8 cellular contexts compared by ENCODE assay signal in genomic region chr19:33194527-33194883, GRCh38. TPM values are rescaled to one million over a fixed set of nuclear protein-coding genes. Genes with fewer than 3 reads are reported as not detected.
DNase-seq lines count a peak whose midpoint lies in the region; ATAC-seq and TF ChIP-seq lines count a peak whose summit lies in the region.

No MANE protein-coding gene starts in this region.

- no peak for ATAC-seq in GM19452 (IDR thresholded peaks at IDR 0.05; ENCODE audit: unreplicated experiment)
- ATAC-seq in GM19455 (IDR thresholded peaks at IDR 0.05; ENCODE audit: unreplicated experiment), result no peak

- H3K36me3 Mint-ChIP-seq in activated CD4-positive, alpha-beta memory T cell treated with anti-CD3 and anti-CD28 coated beads, Interleukin-2, amount 10 ng/mL, durations not matched to agents 7 days and 5 days (ENCODE audit: low read depth), result no peaks in the 10 kb centered on the region

- CTCF ChIA-PET in activated CD4-positive, alpha-beta memory T cell treated with anti-CD3 and anti-CD28 coated beads, Interleukin-2, amount 10 ng/mL, durations not matched to agents 7 days and 5 days (lab: Charles Lee), result no interaction called here

- under 1% methylated on average over 59 of the region's 59 CpGs for WGBS in prostate gland

- H3K4me1 Mint-ChIP-seq in activated CD4-positive, alpha-beta memory T cell treated with anti-CD3 and anti-CD28 coated beads, Interleukin-2, amount 10 ng/mL, durations not matched to agents 7 days and 5 days, result no peaks in the 10 kb centered on the region

- DNase-seq in Caki2 (ENCODE audit: low read depth) (peak; percentile 33), Peyer's patch (no peak), cardiac muscle cell (ENCODE audit: low read depth in 1 of 2, low spot score in 1 of 2) (peak; percentile 21 to 46), prostate gland (ENCODE audit: low spot score) (no peak), kidney glomerular epithelial cell (lab: John Stamatoyannopoulos, UW) (no peak)
- DNase-seq in activated CD4-positive, alpha-beta memory T cell treated with anti-CD3 and anti-CD28 coated beads, Interleukin-2, amount 10 ng/mL, durations not matched to agents 7 days and 5 days, result no peak

- in situ Hi-C loops in Caki2 (cut with HindIII; ENCODE audit: low pct_unique_long_range_greater_than_20kb, low sequenced_read_pairs), result no loop called here

- H3K27ac ChIP-seq in Peyer's patch, result peak overlapping the region in 2 of 4 donors; percentile 58 to 62
- no peak overlapping the region for H3K27ac ChIP-seq in cardiac muscle cell
- H3K27ac ChIP-seq in prostate gland, result peak overlapping the region; percentile 1 to 58

- no peak overlapping the region for H3K27ac Mint-ChIP-seq in activated CD4-positive, alpha-beta memory T cell treated with anti-CD3 and anti-CD28 coated beads, Interleukin-2, amount 10 ng/mL, durations not matched to agents 7 days and 5 days

- peaks cover 0 to 5% (median 0%) of the 10 kb centered on the region in 3 donors for H3K36me3 ChIP-seq in Peyer's patch
- no peaks in the 10 kb centered on the region for H3K36me3 ChIP-seq in cardiac muscle cell
- H3K36me3 ChIP-seq in prostate gland, result no peaks in the 10 kb centered on the region

- H3K4me3 ChIP-seq in Peyer's patch (peak overlapping the region; percentile 29 to 74 (median 56)), cardiac muscle cell (peak overlapping the region; percentile 89), prostate gland (peak overlapping the region; percentile 59 to 63)

- no peak for TF ChIP-seq CTCF in Peyer's patch (IDR thresholded peaks at IDR 0.05)
- TF ChIP-seq CTCF in cardiac muscle cell (IDR thresholded peaks at IDR 0.05; ENCODE audit: low read depth, low read length), result no peak
- no peak for TF ChIP-seq CTCF in prostate gland (IDR thresholded peaks at IDR 0.05)

- peaks cover 42% of the 10 kb centered on the region for H3K27me3 Mint-ChIP-seq in activated CD4-positive, alpha-beta memory T cell treated with anti-CD3 and anti-CD28 coated beads, Interleukin-2, amount 10 ng/mL, durations not matched to agents 7 days and 5 days

- POLR2A ChIA-PET in activated CD4-positive, alpha-beta memory T cell treated with anti-CD3 and anti-CD28 coated beads, Interleukin-2, amount 10 ng/mL, durations not matched to agents 7 days and 5 days (lab: Charles Lee), result no interaction called here

- H3K4me3 Mint-ChIP-seq in activated CD4-positive, alpha-beta memory T cell treated with anti-CD3 and anti-CD28 coated beads, Interleukin-2, amount 10 ng/mL, durations not matched to agents 7 days and 5 days, result no peak overlapping the region

- H3K4me1 ChIP-seq in Peyer's patch (peaks cover 0 to 13% (median 4%) of the 10 kb centered on the region in 4 donors), cardiac muscle cell (ENCODE audit: low read depth) (no peaks in the 10 kb centered on the region), prostate gland (replicated peaks) (peaks cover 9% of the 10 kb centered on the region)

- no peaks in the 10 kb centered on the region for H3K27me3 ChIP-seq in Peyer's patch
- no peaks in the 10 kb centered on the region for H3K27me3 ChIP-seq in cardiac muscle cell
- H3K27me3 ChIP-seq in prostate gland (replicated peaks; ENCODE audit: insufficient read depth), result no peaks in the 10 kb centered on the region

- TF ChIP-seq POLR2A in Peyer's patch (IDR thresholded peaks at IDR 0.05), result no peak
- no peak for TF ChIP-seq POLR2A in prostate gland (IDR thresholded peaks at IDR 0.05)

- H3K9me3 ChIP-seq in Peyer's patch (no peaks in the 10 kb centered on the region), cardiac muscle cell (ENCODE audit: low read depth) (no peaks in the 10 kb centered on the region), prostate gland (no peaks in the 10 kb centered on the region)

- intact Hi-C loops in prostate gland (cut with DNase I), result no loop called here

- H3K9me3 Mint-ChIP-seq in activated CD4-positive, alpha-beta memory T cell treated with anti-CD3 and anti-CD28 coated beads, Interleukin-2, amount 10 ng/mL, durations not matched to agents 7 days and 5 days, result no peaks in the 10 kb centered on the region

RNA-seq across cellular contexts. Expression of gene LRP3, which starts 0.4 kb away (rescaled TPM):
- total RNA-seq in Caki2 (2014; rRNA removed; shearing (Covaris generic); ENCODE audit: low replicate concordance), result 53.6 and 60.5 TPM in 2 replicates
- total RNA-seq in Peyer's patch, result 10 to 100 TPM in 1 of 4 donors, 1 to 10 TPM in 3; 6.7 to 25.6 (median 7.8) TPM
- 38.4 and 51.5 TPM in 2 replicates for total RNA-seq in cardiac muscle cell
- 31.8 and 39.4 TPM in 2 replicates for polyA plus RNA-seq in cardiac muscle cell
- total RNA-seq in prostate gland, result 10 to 100 TPM; 63.7 to 64.4 TPM
- total RNA-seq in activated CD4-positive, alpha-beta memory T cell treated with anti-CD3 and anti-CD28 coated beads, Interleukin-2, amount 10 ng/mL, durations not matched to agents 7 days and 5 days, result not detected

RNA-seq across cellular contexts. Expression of gene SLC7A10, which starts 31.1 kb away (rescaled TPM):
- not detected in 2 replicates for total RNA-seq in Caki2 (2014; rRNA removed; shearing (Covaris generic); ENCODE audit: low replicate concordance)
- total RNA-seq in Peyer's patch, result not detected
- not detected in 2 replicates for total RNA-seq in cardiac muscle cell
- 0.86 TPM in 1 of 2 replicates, not detected in the other for polyA plus RNA-seq in cardiac muscle cell
- 1 to 10 TPM in 1 of 2 donors, not detected in 1; 3.5 TPM for total RNA-seq in prostate gland
- not detected for total RNA-seq in activated CD4-positive, alpha-beta memory T cell treated with anti-CD3 and anti-CD28 coated beads, Interleukin-2, amount 10 ng/mL, durations not matched to agents 7 days and 5 days

Comparison
In these comparisons a context has a peak if more than half of its experiments do, and no peak if none do; other contexts are left out.
1. DNase-seq: peak in Caki2 (single experiment) and cardiac muscle cell (2 of 2); none in Peyer's patch (0 of 3), prostate gland (single experiment), activated CD4-positive, alpha-beta memory T cell treated with anti-CD3 and anti-CD28 coated beads, Interleukin-2, amount 10 ng/mL, durations not matched to agents 7 days and 5 days (single experiment) and kidney glomerular epithelial cell (single experiment).
2. RNA of gene LRP3, which starts 0.4 kb away (total RNA-seq): 63.7 to 64.4 TPM in prostate gland, 53.6 to 60.5 TPM in Caki2, 38.4 to 51.5 TPM in cardiac muscle cell and 6.7 to 25.6 TPM in Peyer's patch; not detected in activated CD4-positive, alpha-beta memory T cell treated with anti-CD3 and anti-CD28 coated beads, Interleukin-2, amount 10 ng/mL, durations not matched to agents 7 days and 5 days; every median in the first group is over 4 times any median in the second.
3. Peak in every context shown above with its lines, with median percentiles within 50 percentile points of each other: H3K4me3 ChIP-seq.